ENCODE assay signal across 8 cellular contexts in genomic region chr19:10388957-10389356, GRCh38. TPM values are rescaled to one million over a fixed set of nuclear protein-coding genes. Genes with fewer than 3 reads are reported as not detected.
DNase-seq lines count a peak whose midpoint lies in the region; ATAC-seq and TF ChIP-seq lines count a peak whose summit lies in the region.

No MANE protein-coding gene starts in this region.

- ATAC-seq in HG02642 (IDR thresholded peaks at IDR 0.05; ENCODE audit: poor library complexity, unreplicated experiment), result no peak

- CTCF ChIA-PET in A673 (lab: Charles Lee), result interaction anchor here (0.5 to 1.8 kb wide), 10 partner anchors 8 to 503 kb away, joined by 3 to 50 read pairs (median 5); partner anchors contain the start of genes ICAM1 and TYK2

- H3K4me1 ChIP-seq in A673 (ENCODE audit: insufficient read depth, low read length, poor library complexity, severe bottlenecking), result no peaks in the 10 kb centered on the region

- no peak overlapping the region for H3K27ac ChIP-seq in A673 (ENCODE audit: low read depth, low read length, poor library complexity, severe bottlenecking)

- no peak overlapping the region for H3K4me3 ChIP-seq in A673 (ENCODE audit: low read depth, low read length, poor library complexity, severe bottlenecking)

- H3K36me3 ChIP-seq in A673 (ENCODE audit: insufficient read depth, low read length, poor library complexity, severe bottlenecking), result peaks cover 39% of the 10 kb centered on the region

- H3K9me3 ChIP-seq in A673 (ENCODE audit: low read depth, low read length, poor library complexity, severe bottlenecking), result no peaks in the 10 kb centered on the region

- BruUV-seq in A673 (replicated peaks; lab: Mats Ljungman, UMichigan), result TSS peak; percentile 21

- TF ChIP-seq CTCF in A673 (conservative IDR thresholded peaks at IDR 0.05; ENCODE audit: low read depth, low read length), result peak; percentile 97
- TF ChIP-seq CTCF in GM20000 (IDR thresholded peaks at IDR 0.05; ENCODE audit: extremely low read depth, missing control alignments), result peak; percentile 88

- intact Hi-C loops in A673 (cut with micrococcal nuclease; ENCODE audit: unreplicated experiment), result loop anchor here (1.0 kb wide), 1 partner anchor 120 kb away; no protein-coding TSS in a partner anchor

- no peaks in the 10 kb centered on the region for H3K27me3 ChIP-seq in A673 (replicated peaks; ENCODE audit: insufficient read depth, low read depth, low read length, poor library complexity)

- POLR2A ChIA-PET in A673 (lab: Charles Lee; ENCODE audit: low non-redundant PET), result interaction anchor here (0.9 kb wide), 1 partner anchor 129 kb away, joined by 11 read pairs; no protein-coding TSS in a partner anchor

- DNase-seq in A673 (ENCODE audit: low spot score) (peak; percentile 86), GM20000 (ENCODE audit: low spot score) (peak; percentile 74), NCI-H345 treated with DMSO at 0.1 percent for 48 hours (lab: John Stamatoyannopoulos, UW; ENCODE audit: unreplicated experiment) (peak; percentile 78), kidney tubule cell (ENCODE audit: low spot score) (peak; percentile 85)
- peak; percentile 73 for DNase-seq in activated CD4-positive, CD25-positive, alpha-beta regulatory T cell treated with anti-CD3 and anti-CD28 coated beads, Interleukin-2, amount 50 U/mL, for 16 hours (ENCODE audit: low read depth, low spot score)
- peak; percentile 71 for DNase-seq in central memory CD4-positive, alpha-beta T cell
- DNase-seq in stimulated activated CD4-positive, alpha-beta T cell treated with anti-CD3 and anti-CD28 coated beads, Interleukin-4, amount 100 ng/mL, for 24 hours, result peak; percentile 89

RNA-seq across cellular contexts. Expression of gene TYK2, which starts 8.6 kb away (rescaled TPM):
- total RNA-seq in A673 (2021), result 118 and 121 TPM in 2 replicates

RNA-seq across cellular contexts. Expression of gene CDC37, which starts 14.4 kb away (rescaled TPM):
- total RNA-seq in A673 (2021), result 272 and 288 TPM in 2 replicates

RNA-seq across cellular contexts. Expression of gene PDE4A, which starts 31.4 kb away (rescaled TPM):
- 32.5 and 40.1 TPM in 2 replicates for total RNA-seq in A673 (2021)

RNA-seq across cellular contexts. Expression of gene ICAM3, which starts 49.5 kb away (rescaled TPM):
- total RNA-seq in A673 (2021), result 2.6 and 3.2 TPM in 2 replicates

RNA-seq across cellular contexts. Expression of gene RAVER1, which starts 55.6 kb away (rescaled TPM):
- total RNA-seq in A673 (2021), result 84.6 and 87.7 TPM in 2 replicates
